Comparison of ENCODE assay signal across 1 cellular context in genomic region chr19:13847033-13847899, GRCh38.
TF ChIP-seq lines count a peak whose summit lies in the region.

No MANE protein-coding gene starts in this region.

TF ChIP-seq in HepG2, 621 proteins besides CTCF, POLR2A, EP300 and RAD21 (continued from another document and continues in another):
- peak; percentile 63; the same call in 1 of the 2 replicates for TF ChIP-seq PRDM10 (CRISPR knock-in tag; IDR thresholded peaks at IDR 0.05; ENCODE audit: low read depth)
- TF ChIP-seq NFE2L1 (CRISPR knock-in tag; IDR thresholded peaks at IDR 0.05; ENCODE audit: borderline replicate concordance), result no peak
- TF ChIP-seq KAT7 (CRISPR knock-in tag; IDR thresholded peaks at IDR 0.05; ENCODE audit: borderline replicate concordance), result no peak
- no peak for TF ChIP-seq SUZ12 (IDR thresholded peaks at IDR 0.05; ENCODE audit: low read depth, low read length)
- TF ChIP-seq ZNF205 (CRISPR knock-in tag; IDR thresholded peaks at IDR 0.05), result no peak
- TF ChIP-seq SRSF4 (IDR thresholded peaks at IDR 0.05; ENCODE audit: low read depth, low read length, poor library complexity, severe bottlenecking), result no peak
- no peak for TF ChIP-seq ZNF24 (IDR thresholded peaks at IDR 0.05)
- TF ChIP-seq SMARCE1 (IDR thresholded peaks at IDR 0.05; ENCODE audit: borderline replicate concordance), result no peak
- TF ChIP-seq HES4 (CRISPR knock-in tag; IDR thresholded peaks at IDR 0.05; ENCODE audit: borderline replicate concordance), result no peak
- no peak for TF ChIP-seq FOXA1 (IDR thresholded peaks at IDR 0.05)
- TF ChIP-seq FOXA1 (CRISPR knock-in tag; IDR thresholded peaks at IDR 0.05), result peak; percentile 19
- TF ChIP-seq HOXA9 (CRISPR knock-in tag; IDR thresholded peaks at IDR 0.05; ENCODE audit: borderline replicate concordance), result no peak
- TF ChIP-seq ZNF234 (CRISPR knock-in tag; conservative IDR thresholded peaks at IDR 0.05), result no peak
- TF ChIP-seq FOXC1 (CRISPR knock-in tag; IDR thresholded peaks at IDR 0.05; ENCODE audit: borderline replicate concordance), result peak; percentile 49; the same call in 1 of the 2 replicates
- no peak for TF ChIP-seq HNRNPH1 (optimal IDR thresholded peaks at IDR 0.05; ENCODE audit: low read depth, low read length)
- TF ChIP-seq ZNF749 (CRISPR knock-in tag; IDR thresholded peaks at IDR 0.05; ENCODE audit: borderline replicate concordance), result no peak
- peak; percentile 27; the same call in 1 of the 2 replicates for TF ChIP-seq ZNF709 (CRISPR knock-in tag; IDR thresholded peaks at IDR 0.05)
- TF ChIP-seq CCDC6 (CRISPR knock-in tag; IDR thresholded peaks at IDR 0.05), result no peak
- TF ChIP-seq PHF5A (CRISPR knock-in tag; IDR thresholded peaks at IDR 0.05; ENCODE audit: low read depth, unreplicated experiment), result no peak
- TF ChIP-seq SAP130 (CRISPR knock-in tag; IDR thresholded peaks at IDR 0.05; ENCODE audit: low read depth), result peak; percentile 73
- TF ChIP-seq ZNF331 (CRISPR knock-in tag; IDR thresholded peaks at IDR 0.05), result peak; percentile 32; the same call in 1 of the 2 replicates
- TF ChIP-seq E2F1 (CRISPR knock-in tag; IDR thresholded peaks at IDR 0.05), result no peak
- TF ChIP-seq ERF (CRISPR knock-in tag; IDR thresholded peaks at IDR 0.05), result peak; percentile 65; the same call in 1 of the 2 replicates
- no peak for TF ChIP-seq SRY (CRISPR knock-in tag; IDR thresholded peaks at IDR 0.05)
- no peak for TF ChIP-seq ZNF496 (CRISPR knock-in tag; IDR thresholded peaks at IDR 0.05; ENCODE audit: insufficient replicate concordance)
- no peak for TF ChIP-seq SRSF9 (IDR thresholded peaks at IDR 0.05; ENCODE audit: borderline replicate concordance, insufficient read depth, low read depth, low read length, poor library complexity, severe bottlenecking)
- TF ChIP-seq ZKSCAN5 (CRISPR knock-in tag; IDR thresholded peaks at IDR 0.05), result peak; percentile 97
- TF ChIP-seq PBX2 (CRISPR knock-in tag; IDR thresholded peaks at IDR 0.05), result no peak
- TF ChIP-seq POLR2AphosphoS2 (IDR thresholded peaks at IDR 0.05; ENCODE audit: low read depth, low read length), result no peak
- TF ChIP-seq DMAP1 (CRISPR knock-in tag; IDR thresholded peaks at IDR 0.05), result peak; percentile 47; the same call in 1 of the 2 replicates
- 0 out of 2 replicates have a peak, but pooled peaks have one; percentile 60 for TF ChIP-seq ZNF230 (CRISPR knock-in tag; IDR thresholded peaks at IDR 0.05)
- TF ChIP-seq HCFC1 (IDR thresholded peaks at IDR 0.05; ENCODE audit: low read depth, low read length), result no peak
- peak; percentile 72 for TF ChIP-seq YY1 (IDR thresholded peaks at IDR 0.05; ENCODE audit: insufficient read depth, insufficient replicate concordance, low read depth, low read length)
- no peak for TF ChIP-seq ZNF776 (CRISPR knock-in tag; IDR thresholded peaks at IDR 0.05)
- no peak for TF ChIP-seq ZNF10 (CRISPR knock-in tag; IDR thresholded peaks at IDR 0.05; ENCODE audit: borderline replicate concordance, low read depth)
- no peak for TF ChIP-seq AKAP8 (CRISPR knock-in tag; IDR thresholded peaks at IDR 0.05)
- TF ChIP-seq IRX3 (CRISPR knock-in tag; IDR thresholded peaks at IDR 0.05; ENCODE audit: borderline replicate concordance, low read depth), result no peak
- no peak for TF ChIP-seq KLF12 (CRISPR knock-in tag; IDR thresholded peaks at IDR 0.05; ENCODE audit: borderline replicate concordance)
- TF ChIP-seq ZNF124 (CRISPR knock-in tag; IDR thresholded peaks at IDR 0.05), result peak; percentile 34; the same call in 1 of the 2 replicates
- 0 out of 2 replicates have a peak, but pooled peaks have one; percentile 13 for TF ChIP-seq ZNF280D (CRISPR knock-in tag; IDR thresholded peaks at IDR 0.05)
- 0 out of 2 replicates have a peak, but pooled peaks have one; percentile 47 for TF ChIP-seq ZNF768 (CRISPR knock-in tag; IDR thresholded peaks at IDR 0.05)
- TF ChIP-seq ATM (IDR thresholded peaks at IDR 0.05; ENCODE audit: borderline replicate concordance), result no peak
- TF ChIP-seq SP1 (IDR thresholded peaks at IDR 0.05), result no peak
- TF ChIP-seq SP1 (CRISPR knock-in tag; IDR thresholded peaks at IDR 0.05), result no peak; the same call in 1 of the 2 replicates
- peak; percentile 54; the same call in 1 of the 2 replicates for TF ChIP-seq ZNF614 (CRISPR knock-in tag; IDR thresholded peaks at IDR 0.05; ENCODE audit: borderline replicate concordance)
- TF ChIP-seq ZFY (CRISPR knock-in tag; IDR thresholded peaks at IDR 0.05), result peak; percentile 7; the same call in 1 of the 2 replicates
- no peak for TF ChIP-seq ZNF557 (CRISPR knock-in tag; IDR thresholded peaks at IDR 0.05)
- 0 out of 2 replicates have a peak, but pooled peaks have one; percentile 44 for TF ChIP-seq PHF8 (CRISPR knock-in tag; IDR thresholded peaks at IDR 0.05)
- TF ChIP-seq ZNF224 (CRISPR knock-in tag; IDR thresholded peaks at IDR 0.05), result no peak
- TF ChIP-seq PRDM15 (CRISPR knock-in tag; IDR thresholded peaks at IDR 0.05), result no peak
- TF ChIP-seq ZNF558 (CRISPR knock-in tag; IDR thresholded peaks at IDR 0.05; ENCODE audit: borderline replicate concordance), result 0 out of 2 replicates have a peak, but pooled peaks have one; percentile 51
- TF ChIP-seq ZNF468 (CRISPR knock-in tag; IDR thresholded peaks at IDR 0.05), result no peak
- no peak for TF ChIP-seq ZNF547 (CRISPR knock-in tag; IDR thresholded peaks at IDR 0.05)
- TF ChIP-seq ZNF574 (CRISPR knock-in tag; IDR thresholded peaks at IDR 0.05), result peak; percentile 9
- 0 out of 2 replicates have a peak, but pooled peaks have one; percentile 15 for TF ChIP-seq ZNF605 (CRISPR knock-in tag; IDR thresholded peaks at IDR 0.05)
- TF ChIP-seq CCAR2 (optimal IDR thresholded peaks at IDR 0.05; ENCODE audit: low read depth, low read length), result no peak
- peak; percentile 36; the same call in 1 of the 2 replicates for TF ChIP-seq MEF2D (CRISPR knock-in tag; IDR thresholded peaks at IDR 0.05)
- peak; percentile 40 for TF ChIP-seq ELF3 (CRISPR knock-in tag; IDR thresholded peaks at IDR 0.05)
- no peak for TF ChIP-seq EHMT2 (IDR thresholded peaks at IDR 0.05; ENCODE audit: borderline replicate concordance, low read depth, low read length)
- no peak for TF ChIP-seq ZNF354B (CRISPR knock-in tag; IDR thresholded peaks at IDR 0.05)
